In the genomic region with DNA sequence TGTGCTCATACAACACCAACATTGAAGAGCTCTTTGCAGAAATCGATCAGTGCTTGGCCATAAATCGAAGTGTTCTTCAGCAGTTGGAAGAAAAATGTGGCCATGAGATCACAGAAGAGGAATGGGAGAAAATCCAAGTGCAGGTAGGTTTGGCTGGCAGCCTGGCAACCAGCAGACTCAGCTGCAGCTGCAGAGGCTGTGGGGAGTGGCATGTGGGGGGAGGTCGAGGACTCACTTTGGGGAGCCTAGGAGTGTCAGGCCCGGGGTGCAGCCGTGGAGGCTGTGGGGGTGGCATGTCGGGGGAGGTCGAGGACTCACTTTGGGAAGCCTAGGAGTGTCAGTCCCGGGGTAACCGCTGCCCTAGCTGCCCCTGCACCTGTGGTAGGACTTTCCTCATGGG, we compare ENCODE assay signal across 17 cellular contexts. TPM values are rescaled to one million over a fixed set of nuclear protein-coding genes. Genes with fewer than 3 reads are reported as not detected.
"Had no signal": no experiment of that assay in that cellular context is flagged by ENCODE, and none has a peak within 500 bp of the region (broad histone marks: within the 10 kb centered on the region; RNA-seq: fewer than 3 reads in every experiment).

No MANE protein-coding gene starts in this region.

- ATAC-seq: heart left ventricle, left colon, left ventricle myocardium superior, sciatic nerve had no signal

- H3K27ac ChIP-seq: colonic mucosa, heart left ventricle, spleen had no signal

- H3K9me3 ChIP-seq: colonic mucosa, heart left ventricle, spleen had no signal

- H3K4me3 Mint-ChIP-seq: nephron had no signal

- H3K27ac Mint-ChIP-seq: nephron had no signal

- H3K27me3 ChIP-seq: colonic mucosa, heart left ventricle, spleen had no signal

- H3K4me1 ChIP-seq: colonic mucosa, heart left ventricle, spleen had no signal

- H3K4me3 ChIP-seq: colonic mucosa, heart left ventricle, lung, spleen had no signal

- DNase-seq: colonic mucosa; dermis blood vessel endothelial cell; foreskin melanocyte; heart left ventricle; hippocampal formation; left colon; left ventricle myocardium superior; mesenchymal stem cell; midbrain; spleen; stimulated activated CD4-positive, alpha-beta T cell treated with anti-CD3 and anti-CD28 coated beads, Interleukin-2, amount 100 ng/mL, for 24 hours; stimulated activated CD4-positive, alpha-beta T cell treated with anti-CD3 and anti-CD28 coated beads, Interleukin-4, amount 100 ng/mL, for 4 hours; stimulated activated naive CD4-positive, alpha-beta T cell; trophoblast cell had no signal

- H3K9me3 Mint-ChIP-seq: nephron had no signal

- H3K36me3 ChIP-seq: colonic mucosa had no signal

RNA-seq across cellular contexts. Expression of a gene that starts 35.1 kb away (rescaled TPM):
- total RNA-seq: left ventricle myocardium superior had no signal
